ENCODE assay signal across 4 cellular contexts in the genomic region with DNA sequence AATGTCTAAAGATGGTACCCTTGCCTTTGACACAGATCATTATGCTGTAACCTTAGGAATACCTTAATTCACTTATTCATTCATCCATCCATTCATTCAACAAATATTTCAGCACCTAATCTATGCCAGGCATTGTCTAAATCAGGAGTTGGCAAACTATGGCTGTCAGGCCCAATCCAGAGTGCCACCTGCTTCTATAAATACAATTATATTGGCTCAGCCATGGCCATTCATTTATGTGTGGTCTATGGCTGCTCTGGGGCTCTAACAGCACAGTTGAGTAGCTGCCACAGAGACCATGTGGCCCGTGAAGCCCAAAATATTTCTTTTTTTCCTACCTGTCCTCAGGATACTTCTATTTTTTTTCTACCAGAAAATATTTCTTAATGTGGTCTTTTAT.
"Had no signal": no experiment of that assay in that cellular context is flagged by ENCODE, and none has a peak within 500 bp of the region (broad histone marks: within the 10 kb centered on the region; RNA-seq: fewer than 3 reads in every experiment).

No MANE protein-coding gene starts in this region.

- H3K4me3 Mint-ChIP-seq: GM23338, H9 had no signal

- DNase-seq: H9, HCEC 1CT, IMR-90 had no signal

- H3K9me3 Mint-ChIP-seq: GM23338, H9 had no signal

- H3K27ac Mint-ChIP-seq: GM23338, H9 had no signal

- ATAC-seq: GM23338 had no signal

- H3K4me3 ChIP-seq: GM23338 had no signal
